8 cellular contexts compared by ENCODE assay signal in the genomic region with DNA sequence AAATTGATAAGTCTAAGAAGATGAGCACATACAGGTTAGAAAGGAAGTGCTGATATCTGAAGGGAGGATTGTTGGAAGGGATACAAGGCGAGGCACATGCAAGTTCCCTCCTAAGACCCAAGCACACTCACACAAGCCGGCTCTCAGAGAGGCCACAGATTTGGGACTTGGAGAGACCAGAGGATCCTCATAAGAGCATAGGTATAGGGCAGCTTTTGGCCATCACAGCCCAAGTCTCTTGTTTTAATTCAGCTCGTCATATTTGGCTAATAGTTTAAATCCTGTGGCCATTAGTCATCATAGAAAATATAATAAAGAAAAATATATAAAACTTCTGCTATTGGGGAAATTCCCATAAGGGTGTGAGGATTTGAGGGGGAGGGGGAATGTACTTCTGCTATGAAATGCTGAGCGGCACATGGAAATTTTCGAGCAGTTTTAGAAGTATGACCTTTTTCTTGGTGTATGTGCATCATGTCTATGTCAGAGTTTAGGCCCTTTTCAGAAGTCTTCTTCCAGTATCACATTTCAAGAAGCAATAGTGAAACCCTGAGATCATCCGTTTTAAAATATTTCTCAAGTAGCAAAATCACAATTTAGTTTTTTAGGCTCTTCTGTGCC.
DNase-seq lines count a peak whose midpoint lies in the region; ATAC-seq and TF ChIP-seq lines count a peak whose summit lies in the region.

No MANE protein-coding gene starts in this region.

- DNase-seq in GM10266 (ENCODE audit: extremely low spot score) = peak; percentile 47
- peak; percentile 25 for DNase-seq in fibroblast of peridontal ligament (ENCODE audit: extremely low read depth)
- no peak for DNase-seq in activated gamma-delta T cell (lab: John Stamatoyannopoulos, UW)
- DNase-seq in retina = no peak

- ATAC-seq in GM19467 (IDR thresholded peaks at IDR 0.05; ENCODE audit: unreplicated experiment) = peak; percentile 30
- ATAC-seq in HG03280 (IDR thresholded peaks at IDR 0.05; ENCODE audit: unreplicated experiment) = peak; percentile 63
- ATAC-seq in HG03135 (IDR thresholded peaks at IDR 0.05; ENCODE audit: unreplicated experiment) = no peak
- ATAC-seq in HG03571 (IDR thresholded peaks at IDR 0.05; ENCODE audit: unreplicated experiment) = no peak

- TF ChIP-seq CTCF in GM10266 (IDR thresholded peaks at IDR 0.05; ENCODE audit: control insufficient read depth, insufficient read depth, low read depth, missing control alignments) = no peak

Comparison
In these comparisons a context has a peak if more than half of its experiments do, and no peak if none do; other contexts are left out.
1. DNase-seq: peak in GM10266 (single experiment) and fibroblast of peridontal ligament (single experiment); none in activated gamma-delta T cell (single experiment) and retina (single experiment).
2. ATAC-seq: peak in GM19467 (single experiment) and HG03280 (single experiment); none in HG03135 (single experiment) and HG03571 (single experiment).